In genomic region chr20:43937586-43937985, GRCh38 we compare ENCODE assay signal across 27 cellular contexts. TPM values are rescaled to one million over a fixed set of nuclear protein-coding genes. Genes with fewer than 3 reads are reported as not detected.
DNase-seq lines count a peak whose midpoint lies in the region; ATAC-seq and TF ChIP-seq lines count a peak whose summit lies in the region.
"Had no signal": no experiment of that assay in that cellular context is flagged by ENCODE, and none has a peak within 500 bp of the region (broad histone marks: within the 10 kb centered on the region; RNA-seq: fewer than 3 reads in every experiment).

No MANE protein-coding gene starts in this region.

- DNase-seq in AG10803 (ENCODE audit: low read depth) (peak; percentile 79), MG63 (peak; percentile 62), astrocyte of the spinal cord (ENCODE audit: low read depth, low spot score) (peak; percentile 84), neuronal stem cell (ENCODE audit: low spot score) (no peak), C1 segment of cervical spinal cord (lab: John Stamatoyannopoulos, UW) (no peak), NCI-H2196 treated with DMSO at 0.1 percent for 48 hours (lab: John Stamatoyannopoulos, UW; ENCODE audit: unreplicated experiment) (no peak)
- DNase-seq: ACHN; activated CD4-positive, alpha-beta T cell treated with anti-CD3 and anti-CD28 coated beads for 1 hour; activated CD8-positive, alpha-beta T cell treated with anti-CD3 and anti-CD28 coated beads, Interleukin-2, amount 10 ng/mL, durations not matched to agents 7 days and 5 days; activated effector memory CD4-positive, alpha-beta T cell treated with anti-CD3 and anti-CD28 coated beads, Interleukin-2, amount 50 U/mL, for 16 hours; activated naive CD8-positive, alpha-beta T cell treated with anti-CD3 and anti-CD28 coated beads, Interleukin-2, amount 10 ng/mL, durations not matched to agents 7 days and 5 days; activated T-cell treated with anti-CD3 and anti-CD28 coated beads for 4 hours; body of pancreas; CD4-positive, CD25-positive, alpha-beta regulatory T cell; EL; head of caudate nucleus; kidney; NCI-H1417; NCI-H2081; NCI-H226; occipital lobe; RPMI8226; SK-N-SH had no signal

- no peak overlapping the region for H3K9ac ChIP-seq in neuronal stem cell (ENCODE audit: low read depth, low read length, poor library complexity)
- H3K9ac ChIP-seq: SK-N-SH had no signal

- H2AK5ac ChIP-seq in neuronal stem cell (ENCODE audit: low read depth, low read length) = peak overlapping the region; percentile 30

- H4K8ac ChIP-seq in neuronal stem cell (ENCODE audit: low read depth, low read length) = no peak overlapping the region

- no peak overlapping the region for H2BK120ac ChIP-seq in neuronal stem cell (ENCODE audit: low read depth, low read length)

- H2BK5ac ChIP-seq in neuronal stem cell (ENCODE audit: low read length) = no peak overlapping the region

- no peak overlapping the region for H2AFZ ChIP-seq in neuronal stem cell (ENCODE audit: low read length)

- H3K23ac ChIP-seq in neuronal stem cell (ENCODE audit: low read depth, low read length, poor library complexity) = no peak overlapping the region

- no peak overlapping the region for H2BK12ac ChIP-seq in neuronal stem cell (ENCODE audit: low read length)

- H4K91ac ChIP-seq in neuronal stem cell (ENCODE audit: low read depth, low read length, poor library complexity) = no peak overlapping the region

- no peak overlapping the region for H2BK15ac ChIP-seq in neuronal stem cell (ENCODE audit: low read length)

- in situ Hi-C loops in astrocyte of the spinal cord (cut with HindIII; ENCODE audit: low sequenced_read_pairs) = no loop called here

- peaks cover 2% of the 10 kb centered on the region for H3K79me1 ChIP-seq in neuronal stem cell (ENCODE audit: low read depth, low read length)

- no peak overlapping the region for H3K4me2 ChIP-seq in neuronal stem cell (ENCODE audit: insufficient read depth, low read length, poor library complexity, severe bottlenecking)
- H3K4me2 ChIP-seq: SK-N-SH had no signal

- H3K9me3 ChIP-seq in MG63 (no peaks in the 10 kb centered on the region), neuronal stem cell (replicated peaks in 1 of 2; ENCODE audit: control insufficient read depth in 2 of 2, insufficient read depth in 1 of 2, low read depth in 1 of 2, low read length in 2 of 2) (no peaks in the 10 kb centered on the region)
- H3K9me3 ChIP-seq: body of pancreas, SK-N-SH, tibial nerve had no signal

- H3K4me3 ChIP-seq in AG10803 (ENCODE audit: low read length) = no peak overlapping the region
- H3K4me3 ChIP-seq in MG63 = no peak overlapping the region
- no peak overlapping the region for H3K4me3 ChIP-seq in astrocyte of the spinal cord (ENCODE audit: low read depth, low read length)
- no peak overlapping the region for H3K4me3 ChIP-seq in neuronal stem cell (ENCODE audit: low read length in 2 of 2)
- H3K4me3 ChIP-seq: body of pancreas, tibial nerve had no signal

- no peak overlapping the region for H3K18ac ChIP-seq in neuronal stem cell (ENCODE audit: low read length)

- ATAC-seq in GM21619 (IDR thresholded peaks at IDR 0.05; ENCODE audit: unreplicated experiment) (no peak), GM19351 (IDR thresholded peaks at IDR 0.05; ENCODE audit: unreplicated experiment) (no peak)
- ATAC-seq: activated CD8-positive, alpha-beta T cell treated with anti-CD3 and anti-CD28 coated beads, Interleukin-2, amount 10 ng/mL, durations not matched to agents 7 days and 5 days; body of pancreas; naive thymus-derived CD8-positive, alpha-beta T cell had no signal

- H3K14ac ChIP-seq in neuronal stem cell (ENCODE audit: low read length) = no peak overlapping the region

- no peak overlapping the region for H3K27ac ChIP-seq in neuronal stem cell (replicated peaks; ENCODE audit: low read length)
- H3K27ac ChIP-seq: body of pancreas, tibial nerve had no signal

- no CpG with 5 or more reads among the region's 7 CpGs for WGBS in neuronal stem cell (ENCODE audit: extremely low coverage in 2 of 2, insufficient read length in 2 of 2, insufficient replicate concordance in 1 of 2), 2 donors

- H3K36me3 ChIP-seq in MG63 (no peaks in the 10 kb centered on the region), neuronal stem cell (replicated peaks in 1 of 2; ENCODE audit: control insufficient read depth in 2 of 2, insufficient read depth in 2 of 2, low read length in 2 of 2) (no peaks in the 10 kb centered on the region)
- H3K36me3 ChIP-seq: tibial nerve had no signal

- H3K4ac ChIP-seq in neuronal stem cell (ENCODE audit: low read length) = no peak overlapping the region

- H3K27me3 ChIP-seq in MG63 (no peaks in the 10 kb centered on the region), neuronal stem cell (ENCODE audit: control insufficient read depth in 3 of 3, insufficient read depth in 3 of 3, low read depth in 1 of 3, low read length in 3 of 3) (peaks cover 0 to 3% (median 0%) of the 10 kb centered on the region in 3 experiments)
- H3K27me3 ChIP-seq: body of pancreas, tibial nerve had no signal

- TF ChIP-seq CTCF in AG10803 (conservative IDR thresholded peaks at IDR 0.05; ENCODE audit: low read length) (no peak), astrocyte of the spinal cord (IDR thresholded peaks at IDR 0.05; ENCODE audit: low read depth, low read length) (no peak)

- H3K4me1 ChIP-seq in neuronal stem cell (ENCODE audit: control insufficient read depth in 2 of 2, insufficient read depth in 1 of 2, low read depth in 1 of 2, low read length in 2 of 2) = no peaks in the 10 kb centered on the region

RNA-seq across cellular contexts. Expression of gene TOX2, which starts 22.9 kb away (rescaled TPM):
- total RNA-seq in MG63 (2014; rRNA removed; shearing (Covaris generic); ENCODE audit: low replicate concordance) = 0.89 TPM in 1 of 2 replicates, not detected in the other
- 16.8 TPM for polyA plus RNA-seq in neuronal stem cell (2013, experiment 1 of 2)
- polyA plus RNA-seq in neuronal stem cell (2013, experiment 2 of 2) = 15.7 TPM

Comparison
In these comparisons a context has a peak if more than half of its experiments do, and no peak if none do; other contexts are left out.
1. DNase-seq: peak in AG10803 (single experiment), MG63 (single experiment) and astrocyte of the spinal cord (single experiment); none in neuronal stem cell (single experiment), C1 segment of cervical spinal cord (0 of 14) and NCI-H2196 treated with DMSO at 0.1 percent for 48 hours (single experiment).